ENCODE assay signal across 14 cellular contexts in genomic region chr9:70588381-70588780, GRCh38.
DNase-seq lines count a peak whose midpoint lies in the region; TF ChIP-seq lines count a peak whose summit lies in the region.
"Had no signal": no experiment of that assay in that cellular context is flagged by ENCODE, and none has a peak within 500 bp of the region (broad histone marks: within the 10 kb centered on the region; RNA-seq: fewer than 3 reads in every experiment).

No MANE protein-coding gene starts in this region.

- DNase-seq in SJSA1 (ENCODE audit: low read depth in 1 of 2, low spot score in 2 of 2) (no peak), dermis blood vessel endothelial cell (peak; percentile 15), osteoblast (ENCODE audit: insufficient read length, low spot score, missing footprints) (no peak), tibial artery (no peak), spleen (no peak), adrenal gland (no peak), globus pallidus (ENCODE audit: low spot score) (no peak), NCI-H1105 (lab: John Stamatoyannopoulos, UW) (no peak)
- DNase-seq: amniotic stem cell; MV-4-11; NCI-H2029 treated with DMSO at 0.1 percent for 48 hours; NCI-H524 treated with DMSO at 0.1 percent for 48 hours; stimulated activated CD4-positive, alpha-beta T cell treated with anti-CD3 and anti-CD28 coated beads, Interleukin-4, amount 100 ng/mL, for 24 hours; T1000 had no signal

- WGBS in spleen, 5 donors = 83 to 90% (median 87%) methylated on average over 11 of the region's 11 CpGs
- WGBS in adrenal gland, 4 donors = 81 to 92% (median 88%) methylated on average over 11 of the region's 11 CpGs

- no peak overlapping the region for H2AFZ ChIP-seq in osteoblast (ENCODE audit: low read length)

- H4K20me1 ChIP-seq in osteoblast (ENCODE audit: insufficient read depth, low read length) = no peaks in the 10 kb centered on the region

- peaks cover 51% of the 10 kb centered on the region for H3K4me1 ChIP-seq in SJSA1 (replicated peaks)
- peaks cover 52% of the 10 kb centered on the region for H3K4me1 ChIP-seq in osteoblast (ENCODE audit: insufficient read depth, low read length)
- H3K4me1 ChIP-seq in tibial artery = peaks cover 0 to 70% (median 38%) of the 10 kb centered on the region in 4 donors
- peaks cover 0 to 3% (median 0%) of the 10 kb centered on the region in 6 donors for H3K4me1 ChIP-seq in spleen
- H3K4me1 ChIP-seq in adrenal gland (replicated peaks in 1 of 2) = peaks cover 0 to 22% of the 10 kb centered on the region in 2 donors

- peak overlapping the region; percentile 70 for H3K27ac ChIP-seq in SJSA1
- H3K27ac ChIP-seq in osteoblast (ENCODE audit: low read depth, low read length) = peak overlapping the region; percentile 99
- peak overlapping the region; percentile 79 for H3K27ac ChIP-seq in tibial artery
- peak overlapping the region in 1 of 8 donors; percentile 57 for H3K27ac ChIP-seq in spleen
- H3K27ac ChIP-seq in adrenal gland = peak overlapping the region in 2 of 5 donors; percentile 64 to 75

- H3K36me3 ChIP-seq in SJSA1 (no peaks in the 10 kb centered on the region), osteoblast (ENCODE audit: insufficient read depth, low read length) (no peaks in the 10 kb centered on the region), tibial artery (no peaks in the 10 kb centered on the region), spleen (no peaks in the 10 kb centered on the region), adrenal gland (replicated peaks in 1 of 2) (no peaks in the 10 kb centered on the region)

- H3K4me2 ChIP-seq in osteoblast (ENCODE audit: insufficient read depth, low read length) = no peak overlapping the region

- TF ChIP-seq CTCF in osteoblast (IDR thresholded peaks at IDR 0.05; ENCODE audit: extremely low read depth, low read depth, low read length) = no peak
- TF ChIP-seq CTCF in tibial artery (IDR thresholded peaks at IDR 0.05) = no peak
- TF ChIP-seq CTCF in spleen (IDR thresholded peaks at IDR 0.05 in 8 of 11, conservative IDR thresholded peaks at IDR 0.05 in 3 of 11) = no peak
- TF ChIP-seq CTCF in adrenal gland (IDR thresholded peaks at IDR 0.05) = no peak

- H3K27me3 ChIP-seq in SJSA1 (replicated peaks) (no peaks in the 10 kb centered on the region; the same call in 1 of the 2 replicates), osteoblast (ENCODE audit: insufficient read depth, low read length) (no peaks in the 10 kb centered on the region), tibial artery (no peaks in the 10 kb centered on the region), spleen (replicated peaks in 1 of 7) (no peaks in the 10 kb centered on the region), adrenal gland (no peaks in the 10 kb centered on the region)

- intact Hi-C loops in tibial artery (cut with DNase I; ENCODE audit: low total_unique reads) (loop anchor here (5.0 kb wide), 1 partner anchor 176 kb away; the partner anchor contains the start of gene KLF9), spleen (cut with DNase I; ENCODE audit: low total_unique reads) (no loop called here), adrenal gland (cut with DNase I) (no loop called here)

- no peaks in the 10 kb centered on the region for H3K9me3 ChIP-seq in SJSA1 (replicated peaks)
- H3K9me3 ChIP-seq in osteoblast (ENCODE audit: low read depth, low read length) = no peaks in the 10 kb centered on the region
- H3K9me3 ChIP-seq in tibial artery = no peaks in the 10 kb centered on the region
- H3K9me3 ChIP-seq in spleen = no peaks in the 10 kb centered on the region
- H3K9me3 ChIP-seq in adrenal gland (replicated peaks in 1 of 3) = no peaks in the 10 kb centered on the region

- TF ChIP-seq POLR2A in spleen (IDR thresholded peaks at IDR 0.05) = no peak
- no peak for TF ChIP-seq POLR2A in adrenal gland (IDR thresholded peaks at IDR 0.05)

- H3K79me2 ChIP-seq in osteoblast (ENCODE audit: insufficient read depth, low read length) = no peaks in the 10 kb centered on the region

- H3K4me3 ChIP-seq in SJSA1 (no peak overlapping the region), osteoblast (ENCODE audit: insufficient read depth, low read length) (no peak overlapping the region), tibial artery (no peak overlapping the region), spleen (no peak overlapping the region), adrenal gland (no peak overlapping the region)
